In genomic region chr3:179451335-179452165, GRCh38 we compare ENCODE assay signal across 1 cellular context.
TF ChIP-seq lines count a peak whose summit lies in the region.

TSS of gene GNB4 (minus strand) at chr3:179451470. CDS start at chr3:179426200, 25,270 bp downstream.

TF ChIP-seq in K562, 482 proteins besides CTCF, POLR2A, EP300 and RAD21 (continued from another document and continues in another):
- TF ChIP-seq ZNF639 (CRISPR knock-in tag; conservative IDR thresholded peaks at IDR 0.05 in 1 of 2, IDR thresholded peaks at IDR 0.05 in 1 of 2) (no peak), CREB1 (IDR thresholded peaks at IDR 0.05) (peak; percentile 11), CREB1 (CRISPR knock-in tag; IDR thresholded peaks at IDR 0.05) (no peak), NEUROD1 (IDR thresholded peaks at IDR 0.05; ENCODE audit: borderline replicate concordance, low read depth, low read length, partially characterized antibody) (no peak), CGGBP1 (CRISPR knock-in tag; IDR thresholded peaks at IDR 0.05) (no peak), ZBTB33 (CRISPR knock-in tag; IDR thresholded peaks at IDR 0.05) (peak; percentile 87), TARDBP (IDR thresholded peaks at IDR 0.05) (no peak; the same call in 1 of the 2 replicates), VEZF1 (CRISPR knock-in tag; IDR thresholded peaks at IDR 0.05) (peak; percentile 63), TAF1 (IDR thresholded peaks at IDR 0.05; ENCODE audit: control insufficient read depth, extremely low read depth, insufficient read depth, low read length, severe bottlenecking) (peak; percentile 55), FOXO4 (CRISPR knock-in tag; IDR thresholded peaks at IDR 0.05) (no peak), NCOA1 (IDR thresholded peaks at IDR 0.05; ENCODE audit: low read depth) (no peak), MTF1 (CRISPR knock-in tag; IDR thresholded peaks at IDR 0.05; ENCODE audit: borderline replicate concordance) (no peak), ZNF124 (CRISPR knock-in tag; IDR thresholded peaks at IDR 0.05) (peak; percentile 59; the same call in 1 of the 2 replicates), PYGO2 (tag; IDR thresholded peaks at IDR 0.05) (no peak), ZBTB43 (CRISPR knock-in tag; IDR thresholded peaks at IDR 0.05) (no peak), ZBTB40 (IDR thresholded peaks at IDR 0.05) (0 out of 2 replicates have a peak, but pooled peaks have one; percentile 18), ZBTB40 (CRISPR knock-in tag; IDR thresholded peaks at IDR 0.05) (no peak), TRIM24 (IDR thresholded peaks at IDR 0.05) (no peak), MAX (CRISPR knock-in tag; IDR thresholded peaks at IDR 0.05) (peak; percentile 90), CREB3L1 (IDR thresholded peaks at IDR 0.05; ENCODE audit: borderline replicate concordance, low read depth) (peak; percentile 89), CBX2 (IDR thresholded peaks at IDR 0.05; ENCODE audit: insufficient read depth, low read length, poor library complexity, severe bottlenecking) (no peak), E2F5 (CRISPR knock-in tag; IDR thresholded peaks at IDR 0.05) (peak; percentile 78; the same call in 1 of the 2 replicates), FOXJ2 (tag; IDR thresholded peaks at IDR 0.05) (peak; percentile 60; the same call in 1 of the 2 replicates), PCBP1 (IDR thresholded peaks at IDR 0.05; ENCODE audit: low read depth, low read length, poor library complexity, severe bottlenecking) (no peak), THRB (CRISPR knock-in tag; conservative IDR thresholded peaks at IDR 0.05) (no peak), SFPQ (IDR thresholded peaks at IDR 0.05; ENCODE audit: low read depth, low read length) (no peak), GABPA (tag; conservative IDR thresholded peaks at IDR 0.05; ENCODE audit: low read depth) (0 out of 2 replicates have a peak, but pooled peaks have one; percentile 50), EZH2 (IDR thresholded peaks at IDR 0.05; ENCODE audit: borderline replicate concordance, low read depth, low read length) (no peak)
